38 cellular contexts compared by ENCODE assay signal in the genomic region with DNA sequence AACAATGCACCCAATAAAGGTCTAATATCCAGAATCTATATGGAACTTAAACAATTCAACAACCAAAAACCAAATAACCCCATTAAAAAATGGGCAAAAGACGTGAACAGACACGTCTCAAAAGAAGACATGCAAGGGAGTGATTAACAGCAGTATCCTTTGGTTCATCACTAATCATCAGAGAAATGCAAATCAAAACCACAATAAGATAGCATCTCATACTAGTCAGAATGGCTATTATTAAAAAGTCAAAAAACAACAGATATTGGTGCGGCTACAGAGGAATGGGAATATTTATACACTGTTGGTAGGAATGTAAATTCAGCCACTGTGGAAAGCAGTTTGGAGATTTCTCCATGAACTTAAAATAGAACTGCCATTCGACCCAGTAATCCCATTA. TPM values are rescaled to one million over a fixed set of nuclear protein-coding genes. Genes with fewer than 3 reads are reported as not detected.
"Had no signal": no experiment of that assay in that cellular context is flagged by ENCODE, and none has a peak within 500 bp of the region (broad histone marks: within the 10 kb centered on the region; RNA-seq: fewer than 3 reads in every experiment).

No MANE protein-coding gene starts in this region.

- H3K36me3 ChIP-seq: MG63 had no signal

- H3K9me3 ChIP-seq: MG63 had no signal

- H3K27ac ChIP-seq: KMS-11 had no signal

- H3K9ac ChIP-seq: KMS-11 had no signal

- H3K27me3 ChIP-seq: MG63 had no signal

- H3K4me2 ChIP-seq: KMS-11 had no signal

- DNase-seq: Karpas-422, Kasumi-1, KG1, MG63, MM.1S, MV-4-11, NCI-H1048, NCI-H1092, NCI-H1092 treated with DMSO at 0.1 percent for 48 hours, NCI-H1105, NCI-H1105 treated with DMSO at 0.1 percent for 48 hours, NCI-H1417, NCI-H1417 treated with DMSO at 0.1 percent for 48 hours, NCI-H1436, NCI-H1436 treated with DMSO at 0.1 percent for 48 hours, NCI-H146, NCI-H1694, NCI-H1694 treated with DMSO at 0.1 percent for 48 hours, NCI-H187, NCI-H187 treated with DMSO at 0.1 percent for 48 hours, NCI-H1930, NCI-H2029, NCI-H2029 treated with DMSO at 0.1 percent for 48 hours, NCI-H2081, NCI-H2081 treated with DMSO at 0.1 percent for 48 hours, NCI-H2107, NCI-H2171, NCI-H2171 treated with DMSO at 0.1 percent for 48 hours, NCI-H2227 treated with DMSO at 0.1 percent for 48 hours, NCI-H226, NCI-H345, NCI-H446, NCI-H446 treated with DMSO at 0.1 percent for 48 hours had no signal

- H3K4me3 ChIP-seq: MG63 had no signal

RNA-seq across cellular contexts. Expression of gene PTF1A, which starts 50.1 kb away (rescaled TPM):
- total RNA-seq: LHCN-M2, M059J, MCF 10A, NCI-H460 had no signal
